Comparison of ENCODE assay signal across 10 cellular contexts in the genomic region with DNA sequence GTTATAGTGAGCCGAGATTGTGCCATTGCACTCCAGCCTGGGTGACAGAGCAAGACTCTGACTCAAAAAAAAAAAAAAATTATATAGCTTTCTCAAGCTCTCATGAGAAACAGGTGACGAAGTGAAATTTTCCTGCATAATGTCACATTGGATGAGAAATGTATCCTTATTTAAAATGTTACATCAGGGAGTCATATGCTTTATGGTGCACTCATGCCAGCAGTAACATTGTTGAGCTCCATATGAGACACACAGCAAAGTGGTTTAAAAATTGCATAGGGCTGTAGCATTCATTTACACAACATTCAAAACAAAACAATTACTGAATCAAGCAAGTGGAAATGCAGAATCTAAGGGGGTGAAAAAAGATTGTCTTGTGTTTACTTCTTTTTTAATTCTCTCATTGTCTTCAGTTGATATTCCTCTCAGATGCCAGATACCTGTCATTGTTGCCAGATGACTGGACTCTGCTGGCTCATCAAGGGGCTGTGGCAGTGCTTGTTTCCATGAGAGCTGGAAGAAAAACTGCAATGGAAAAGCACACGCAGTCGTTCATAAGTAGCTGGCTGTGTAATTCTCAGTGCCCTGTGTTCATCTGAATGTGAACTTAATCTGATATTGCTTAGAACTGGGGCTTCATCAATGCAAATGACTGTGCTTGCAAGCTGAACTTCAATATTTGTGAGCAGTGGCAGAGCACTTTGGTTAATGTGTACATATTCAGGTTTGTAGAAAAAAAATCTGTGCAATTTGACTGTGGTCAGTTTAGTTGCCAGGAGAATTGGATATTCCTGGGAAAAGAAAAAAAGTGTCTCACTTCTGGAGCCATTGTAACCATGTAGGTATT.
DNase-seq lines count a peak whose midpoint lies in the region; ATAC-seq, FAIRE-seq and TF ChIP-seq lines count a peak whose summit lies in the region.
"Had no signal": no experiment of that assay in that cellular context is flagged by ENCODE, and none has a peak within 500 bp of the region (broad histone marks: within the 10 kb centered on the region; RNA-seq: fewer than 3 reads in every experiment).

No MANE protein-coding gene starts in this region.

- no peak for TF ChIP-seq POLR2A in thyroid gland (IDR thresholded peaks at IDR 0.05)

- peak; percentile 41 for FAIRE-seq in astrocyte (lab: Jason Lieb, UNC)
- FAIRE-seq: GM12878 had no signal

- H3K9ac ChIP-seq in astrocyte (ENCODE audit: low read length): peak overlapping the region; percentile 61

- 55 to 56% methylated on average over 4 of the region's 4 CpGs for WGBS in thyroid gland, 2 donors

- H3K4me3 ChIP-seq in astrocyte (ENCODE audit: insufficient read depth, low read depth, low read length): no peak overlapping the region
- no peak overlapping the region for H3K4me3 ChIP-seq in thyroid gland (replicated peaks in 1 of 3)
- H3K4me3 ChIP-seq in CD8-positive, alpha-beta T cell (ENCODE audit: low read depth, low read length): no peak overlapping the region
- H3K4me3 ChIP-seq: GM12878 had no signal

- H3K36me3 ChIP-seq in astrocyte (ENCODE audit: insufficient read depth, low read length) (no peaks in the 10 kb centered on the region), thyroid gland (no peaks in the 10 kb centered on the region)
- no peaks in the 10 kb centered on the region for H3K36me3 ChIP-seq in CD8-positive, alpha-beta T cell (ENCODE audit: insufficient read depth, low read length)

- H3K27ac Mint-ChIP-seq in activated CD4-positive, alpha-beta T cell treated with anti-CD3 and anti-CD28 coated beads, Interleukin-2, amount 10 ng/mL, durations not matched to agents 24 days and 14 days: no peak overlapping the region
- peak overlapping the region; percentile 99 for H3K27ac Mint-ChIP-seq in astrocyte (ENCODE audit: unreplicated experiment)
- H3K27ac Mint-ChIP-seq in CD8-positive, alpha-beta T cell: no peak overlapping the region

- peak overlapping the region; percentile 78 for H3K27ac ChIP-seq in astrocyte (ENCODE audit: low read depth, low read length)
- H3K27ac ChIP-seq in thyroid gland: peak overlapping the region in 2 of 3 donors; percentile 8 to 26
- H3K27ac ChIP-seq in CD8-positive, alpha-beta T cell (ENCODE audit: low read depth, low read length): no peak overlapping the region

- TF ChIP-seq CTCF in astrocyte (IDR thresholded peaks at IDR 0.05; ENCODE audit: insufficient read depth, low read depth, low read length) (no peak), thyroid gland (IDR thresholded peaks at IDR 0.05) (no peak)
- no peak for TF ChIP-seq CTCF in CD8-positive, alpha-beta T cell (IDR thresholded peaks at IDR 0.05)

- ATAC-seq in CD8-positive, alpha-beta T cell: no peak
- ATAC-seq in HG02885 (IDR thresholded peaks at IDR 0.05; ENCODE audit: poor library complexity, unreplicated experiment) (no peak), HG03045 (IDR thresholded peaks at IDR 0.05; ENCODE audit: unreplicated experiment) (no peak)
- ATAC-seq: GM12878 had no signal

- peaks cover 7% of the 10 kb centered on the region for H3K4me1 ChIP-seq in astrocyte (ENCODE audit: insufficient read depth, low read length)
- H3K4me1 ChIP-seq in thyroid gland: peaks cover 10 to 14% of the 10 kb centered on the region in 2 donors
- no peaks in the 10 kb centered on the region for H3K4me1 ChIP-seq in CD8-positive, alpha-beta T cell (ENCODE audit: insufficient read depth, low read length)

- H3K4me1 Mint-ChIP-seq in activated CD4-positive, alpha-beta T cell treated with anti-CD3 and anti-CD28 coated beads, Interleukin-2, amount 10 ng/mL, durations not matched to agents 24 days and 14 days: no peaks in the 10 kb centered on the region
- H3K4me1 Mint-ChIP-seq in astrocyte (ENCODE audit: low read depth, unreplicated experiment): peaks cover 31% of the 10 kb centered on the region
- H3K4me1 Mint-ChIP-seq in CD8-positive, alpha-beta T cell (ENCODE audit: low read depth): no peaks in the 10 kb centered on the region

- peak; percentile 26 for DNase-seq in activated CD4-positive, alpha-beta T cell treated with anti-CD3 and anti-CD28 coated beads for 48 hours
- DNase-seq in activated CD4-positive, alpha-beta T cell treated with anti-CD3 and anti-CD28 coated beads, Interleukin-2, amount 10 ng/mL, durations not matched to agents 24 days and 14 days: no peak
- DNase-seq in astrocyte (ENCODE audit: low read depth): peak; percentile 89
- DNase-seq in kidney glomerular epithelial cell (lab: John Stamatoyannopoulos, UW): peak; percentile 95
- DNase-seq in thyroid gland: peak; percentile 22 to 46
- no peak for DNase-seq in CD8-positive, alpha-beta T cell
- DNase-seq: NCI-H2107 had no signal

- no peaks in the 10 kb centered on the region for H3K79me2 ChIP-seq in astrocyte (ENCODE audit: insufficient read depth, low read length)

- intact Hi-C loops in activated CD4-positive, alpha-beta T cell treated with anti-CD3 and anti-CD28 coated beads, Interleukin-2, amount 10 ng/mL, durations not matched to agents 24 days and 14 days (cut with micrococcal nuclease): no loop called here
- intact Hi-C loops in thyroid gland (cut with DNase I): no loop called here
- intact Hi-C loops in CD8-positive, alpha-beta T cell (cut with DNase I, micrococcal nuclease): no loop called here

- H3K9me3 Mint-ChIP-seq in activated CD4-positive, alpha-beta T cell treated with anti-CD3 and anti-CD28 coated beads, Interleukin-2, amount 10 ng/mL, durations not matched to agents 24 days and 14 days: peaks cover 4% of the 10 kb centered on the region
- no peaks in the 10 kb centered on the region for H3K9me3 Mint-ChIP-seq in astrocyte (ENCODE audit: unreplicated experiment)
- H3K9me3 Mint-ChIP-seq in CD8-positive, alpha-beta T cell: no peaks in the 10 kb centered on the region

- peak overlapping the region; percentile 14 for H2AFZ ChIP-seq in astrocyte (ENCODE audit: low read depth, low read length)

- POLR2A ChIA-PET in CD8-positive, alpha-beta T cell (lab: Charles Lee): interaction anchor here (1.0 kb wide), 2 partner anchors 11 to 19 kb away, joined by 3 read pairs; no protein-coding TSS in a partner anchor

- no peaks in the 10 kb centered on the region for H3K36me3 Mint-ChIP-seq in activated CD4-positive, alpha-beta T cell treated with anti-CD3 and anti-CD28 coated beads, Interleukin-2, amount 10 ng/mL, durations not matched to agents 24 days and 14 days (ENCODE audit: low read depth)
- H3K36me3 Mint-ChIP-seq in astrocyte (ENCODE audit: low read depth, unreplicated experiment): no peaks in the 10 kb centered on the region
- no peaks in the 10 kb centered on the region for H3K36me3 Mint-ChIP-seq in CD8-positive, alpha-beta T cell

- H3K9me3 ChIP-seq in astrocyte (ENCODE audit: insufficient read depth, low read depth, low read length) (no peaks in the 10 kb centered on the region), thyroid gland (no peaks in the 10 kb centered on the region)
- H3K9me3 ChIP-seq in CD8-positive, alpha-beta T cell (ENCODE audit: low read length): no peaks in the 10 kb centered on the region

- CTCF ChIA-PET in CD8-positive, alpha-beta T cell (lab: Charles Lee): no interaction called here

- H3K4me2 ChIP-seq in astrocyte (ENCODE audit: low read length): peak overlapping the region; percentile 65

- H3K4me3 Mint-ChIP-seq in activated CD4-positive, alpha-beta T cell treated with anti-CD3 and anti-CD28 coated beads, Interleukin-2, amount 10 ng/mL, durations not matched to agents 24 days and 14 days: no peak overlapping the region
- peak overlapping the region; percentile 5 for H3K4me3 Mint-ChIP-seq in astrocyte (ENCODE audit: unreplicated experiment)
- no peak overlapping the region for H3K4me3 Mint-ChIP-seq in CD8-positive, alpha-beta T cell

- no peaks in the 10 kb centered on the region for H4K20me1 ChIP-seq in astrocyte (ENCODE audit: insufficient read depth, low read length)

- no peaks in the 10 kb centered on the region for H3K27me3 ChIP-seq in astrocyte (ENCODE audit: insufficient read depth, low read length)
- H3K27me3 ChIP-seq in thyroid gland: no peaks in the 10 kb centered on the region
- H3K27me3 ChIP-seq in CD8-positive, alpha-beta T cell (ENCODE audit: insufficient read depth, low read length): no peaks in the 10 kb centered on the region

- no peaks in the 10 kb centered on the region for H3K27me3 Mint-ChIP-seq in activated CD4-positive, alpha-beta T cell treated with anti-CD3 and anti-CD28 coated beads, Interleukin-2, amount 10 ng/mL, durations not matched to agents 24 days and 14 days
- no peaks in the 10 kb centered on the region for H3K27me3 Mint-ChIP-seq in astrocyte (ENCODE audit: low read depth, unreplicated experiment)
- H3K27me3 Mint-ChIP-seq in CD8-positive, alpha-beta T cell (ENCODE audit: low read depth): no peaks in the 10 kb centered on the region

Comparison
In these comparisons a context has a peak if more than half of its experiments do, and no peak if none do; other contexts are left out.
1. DNase-seq: peak in activated CD4-positive, alpha-beta T cell treated with anti-CD3 and anti-CD28 coated beads for 48 hours (single experiment), astrocyte (single experiment), kidney glomerular epithelial cell (single experiment) and thyroid gland (2 of 2); none in activated CD4-positive, alpha-beta T cell treated with anti-CD3 and anti-CD28 coated beads, Interleukin-2, amount 10 ng/mL, durations not matched to agents 24 days and 14 days (single experiment) and CD8-positive, alpha-beta T cell (0 of 7).